1 cellular context compared by ENCODE assay signal in the genomic region with DNA sequence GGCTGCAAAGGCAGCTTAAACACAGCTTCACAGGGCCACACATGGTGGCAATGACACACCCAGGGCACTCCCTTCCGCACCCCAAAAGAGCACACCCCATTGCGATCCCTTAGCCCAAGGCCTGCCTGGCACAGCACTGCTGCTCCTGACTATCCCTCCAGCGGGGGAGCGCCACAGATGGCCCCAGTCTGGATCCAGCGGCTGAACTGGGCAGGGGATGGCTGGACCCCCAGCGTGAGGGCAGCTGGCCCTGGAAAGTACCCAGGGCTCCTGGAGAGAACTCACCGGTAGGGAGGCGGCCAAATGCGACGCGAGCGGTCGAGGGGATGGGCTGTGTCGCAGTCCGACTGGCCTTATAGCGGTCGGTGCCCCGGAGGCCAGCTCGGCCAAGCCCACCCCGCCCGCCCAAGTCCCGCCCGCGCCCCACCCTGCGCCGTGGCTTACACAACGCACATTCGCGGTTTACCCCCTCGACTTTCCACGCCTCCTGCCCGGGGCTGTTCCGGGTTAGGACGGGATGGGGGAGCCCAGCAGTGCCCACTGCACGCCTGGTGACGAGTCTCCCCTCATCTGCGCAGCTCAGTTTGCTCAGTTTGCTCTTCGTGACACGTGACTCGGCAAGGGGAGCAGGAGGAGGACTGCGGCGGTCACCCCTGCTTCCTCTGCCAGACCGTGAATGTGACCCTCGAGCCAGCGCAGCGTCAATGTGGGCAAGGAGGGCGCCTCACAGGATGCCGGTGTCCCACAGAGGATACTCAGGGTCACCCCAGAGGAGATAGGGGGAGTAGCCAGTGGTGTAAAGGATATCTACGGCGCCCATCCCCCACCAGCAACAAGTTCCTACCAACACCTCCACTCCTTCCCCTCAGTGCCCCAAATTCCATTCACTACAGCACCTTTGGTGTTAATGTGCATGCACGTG.
A peak's percentile ranks its signal among the peaks of the same experiment; 100 is the strongest.
TF ChIP-seq lines count a peak whose summit lies in the region.

A gene (minus strand): TSS at position 328 of the 922 bp plus-strand sequence. CDS start 652 bp downstream, outside the sequence.

TF ChIP-seq in GM23338, 12 proteins besides CTCF, POLR2A, EP300 and RAD21 (continued from another document):
- TF ChIP-seq, protein P1, sequence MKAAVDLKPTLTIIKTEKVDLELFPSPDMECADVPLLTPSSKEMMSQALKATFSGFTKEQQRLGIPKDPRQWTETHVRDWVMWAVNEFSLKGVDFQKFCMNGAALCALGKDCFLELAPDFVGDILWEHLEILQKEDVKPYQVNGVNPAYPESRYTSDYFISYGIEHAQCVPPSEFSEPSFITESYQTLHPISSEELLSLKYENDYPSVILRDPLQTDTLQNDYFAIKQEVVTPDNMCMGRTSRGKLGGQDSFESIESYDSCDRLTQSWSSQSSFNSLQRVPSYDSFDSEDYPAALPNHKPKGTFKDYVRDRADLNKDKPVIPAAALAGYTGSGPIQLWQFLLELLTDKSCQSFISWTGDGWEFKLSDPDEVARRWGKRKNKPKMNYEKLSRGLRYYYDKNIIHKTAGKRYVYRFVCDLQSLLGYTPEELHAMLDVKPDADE (IDR thresholded peaks at IDR 0.05): 0 out of 2 replicates have a peak, but pooled peaks have one; percentile 9
- TF ChIP-seq ZNF114 (CRISPR knock-in tag; IDR thresholded peaks at IDR 0.05) (no peak), JUNB (IDR thresholded peaks at IDR 0.05; ENCODE audit: unreplicated experiment) (no peak), ZNF331 (CRISPR knock-in tag; IDR thresholded peaks at IDR 0.05; ENCODE audit: low read depth) (no peak)
- TF ChIP-seq, protein P2, sequence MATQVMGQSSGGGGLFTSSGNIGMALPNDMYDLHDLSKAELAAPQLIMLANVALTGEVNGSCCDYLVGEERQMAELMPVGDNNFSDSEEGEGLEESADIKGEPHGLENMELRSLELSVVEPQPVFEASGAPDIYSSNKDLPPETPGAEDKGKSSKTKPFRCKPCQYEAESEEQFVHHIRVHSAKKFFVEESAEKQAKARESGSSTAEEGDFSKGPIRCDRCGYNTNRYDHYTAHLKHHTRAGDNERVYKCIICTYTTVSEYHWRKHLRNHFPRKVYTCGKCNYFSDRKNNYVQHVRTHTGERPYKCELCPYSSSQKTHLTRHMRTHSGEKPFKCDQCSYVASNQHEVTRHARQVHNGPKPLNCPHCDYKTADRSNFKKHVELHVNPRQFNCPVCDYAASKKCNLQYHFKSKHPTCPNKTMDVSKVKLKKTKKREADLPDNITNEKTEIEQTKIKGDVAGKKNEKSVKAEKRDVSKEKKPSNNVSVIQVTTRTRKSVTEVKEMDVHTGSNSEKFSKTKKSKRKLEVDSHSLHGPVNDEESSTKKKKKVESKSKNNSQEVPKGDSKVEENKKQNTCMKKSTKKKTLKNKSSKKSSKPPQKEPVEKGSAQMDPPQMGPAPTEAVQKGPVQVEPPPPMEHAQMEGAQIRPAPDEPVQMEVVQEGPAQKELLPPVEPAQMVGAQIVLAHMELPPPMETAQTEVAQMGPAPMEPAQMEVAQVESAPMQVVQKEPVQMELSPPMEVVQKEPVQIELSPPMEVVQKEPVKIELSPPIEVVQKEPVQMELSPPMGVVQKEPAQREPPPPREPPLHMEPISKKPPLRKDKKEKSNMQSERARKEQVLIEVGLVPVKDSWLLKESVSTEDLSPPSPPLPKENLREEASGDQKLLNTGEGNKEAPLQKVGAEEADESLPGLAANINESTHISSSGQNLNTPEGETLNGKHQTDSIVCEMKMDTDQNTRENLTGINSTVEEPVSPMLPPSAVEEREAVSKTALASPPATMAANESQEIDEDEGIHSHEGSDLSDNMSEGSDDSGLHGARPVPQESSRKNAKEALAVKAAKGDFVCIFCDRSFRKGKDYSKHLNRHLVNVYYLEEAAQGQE (IDR thresholded peaks at IDR 0.05; ENCODE audit: unreplicated experiment): no peak
